ENCODE assay signal across 11 cellular contexts in the genomic region with DNA sequence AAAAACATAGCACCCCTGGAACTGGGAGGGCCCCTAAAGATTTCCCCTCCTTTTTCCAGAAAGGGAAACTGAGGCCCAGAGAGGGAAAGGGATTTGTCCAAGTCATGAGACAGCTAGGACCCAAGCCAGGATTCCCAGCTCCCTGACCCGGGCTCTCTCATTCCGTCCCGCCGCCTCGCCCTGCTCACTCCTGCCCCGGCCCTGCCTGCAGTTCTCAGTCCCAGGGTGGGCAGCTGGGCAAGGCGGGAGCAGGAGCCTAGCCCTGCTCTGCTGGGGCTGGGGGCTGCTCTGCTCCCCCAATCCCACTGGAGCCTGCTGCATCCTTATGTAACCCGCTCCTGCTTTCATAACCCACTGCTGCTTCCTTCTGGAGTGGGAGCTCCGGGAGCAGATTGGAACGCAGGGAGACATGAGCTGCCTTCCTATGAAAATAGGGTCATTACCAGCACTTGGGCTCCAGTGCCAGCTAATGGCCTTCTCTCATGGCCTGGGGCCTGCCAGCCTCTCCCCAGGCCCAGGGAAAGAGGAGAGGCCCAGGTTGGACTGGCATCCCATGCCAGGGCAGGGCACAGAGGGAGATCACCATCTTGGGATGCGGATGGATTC.
DNase-seq lines count a peak whose midpoint lies in the region; ATAC-seq and TF ChIP-seq lines count a peak whose summit lies in the region.
"Had no signal": no experiment of that assay in that cellular context is flagged by ENCODE, and none has a peak within 500 bp of the region (broad histone marks: within the 10 kb centered on the region; RNA-seq: fewer than 3 reads in every experiment).

No MANE protein-coding gene starts in this region.

- no peak for TF ChIP-seq CTCF in dorsolateral prefrontal cortex (IDR thresholded peaks at IDR 0.05 in 54 of 56, conservative IDR thresholded peaks at IDR 0.05 in 2 of 56; ENCODE audit: low read depth in 1 of 56, partially characterized antibody in 56 of 56)
- no peak for TF ChIP-seq CTCF in WERI-Rb-1 (IDR thresholded peaks at IDR 0.05; ENCODE audit: low read depth, low read length)

- H3K4me3 ChIP-seq in dorsolateral prefrontal cortex (no peak overlapping the region), WERI-Rb-1 (ENCODE audit: low read depth, low read length) (no peak overlapping the region)
- H3K4me3 ChIP-seq: GM12878 had no signal

- H3K36me3 ChIP-seq in WERI-Rb-1, result no peaks in the 10 kb centered on the region

- DNase-seq in G401 (ENCODE audit: low spot score) (peak; percentile 83), dorsolateral prefrontal cortex (peak in 1 of 10 donors; percentile 56), mesenteric fat pad (ENCODE audit: low spot score) (peak; percentile 41), WERI-Rb-1 (no peak), NCI-H1417 treated with DMSO at 0.1 percent for 48 hours (lab: John Stamatoyannopoulos, UW) (no peak)
- DNase-seq: Calu3, DMS 273 treated with DMSO at 0.1 percent for 48 hours had no signal

- intact Hi-C loops in dorsolateral prefrontal cortex (cut with DNase I), result no loop called here

- in situ Hi-C loops in G401 (cut with HindIII; ENCODE audit: low sequenced_read_pairs), result no loop called here

- H3K27ac ChIP-seq in angular gyrus (ENCODE audit: low read depth, low read length) (peak overlapping the region; percentile 82), dorsolateral prefrontal cortex (peak overlapping the region in 44 of 59 donors; percentile 1 to 84 (median 58)), WERI-Rb-1 (no peak overlapping the region)

- H3K27me3 ChIP-seq in dorsolateral prefrontal cortex (no peaks in the 10 kb centered on the region), WERI-Rb-1 (ENCODE audit: insufficient read depth, low read depth, severe bottlenecking) (peaks cover 28% of the 10 kb centered on the region)

- ATAC-seq in GM18868 (IDR thresholded peaks at IDR 0.05; ENCODE audit: unreplicated experiment), result no peak
- ATAC-seq in GM18519 (IDR thresholded peaks at IDR 0.05; ENCODE audit: low FRiP score, unreplicated experiment), result no peak
- ATAC-seq: GM12878 had no signal

- no peaks in the 10 kb centered on the region for H3K9me3 ChIP-seq in WERI-Rb-1 (ENCODE audit: severe bottlenecking)

Comparison
In these comparisons a context has a peak if more than half of its experiments do, and no peak if none do; other contexts are left out.
1. DNase-seq: peak in G401 (single experiment) and mesenteric fat pad (single experiment); none in WERI-Rb-1 (single experiment) and NCI-H1417 treated with DMSO at 0.1 percent for 48 hours (single experiment).